Comparison of ENCODE assay signal across 7 cellular contexts in the genomic region with DNA sequence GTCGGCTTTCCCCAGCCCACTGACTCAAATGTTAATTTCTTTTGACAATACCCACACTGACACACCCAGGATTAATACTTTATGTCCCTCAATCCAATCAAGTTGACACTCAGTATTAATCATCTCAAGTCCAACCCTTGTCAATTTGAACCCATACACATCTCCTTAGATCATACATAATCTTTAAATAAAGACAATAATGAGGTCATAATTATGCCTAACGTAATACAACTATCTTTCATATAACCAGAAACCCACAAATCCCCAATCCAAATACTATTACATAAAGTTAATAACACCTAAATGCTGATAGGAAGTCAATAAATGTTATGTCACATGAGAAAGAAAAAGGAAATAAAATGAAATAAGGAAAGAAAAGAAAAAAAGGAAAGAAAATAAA.
"Had no signal": no experiment of that assay in that cellular context is flagged by ENCODE, and none has a peak within 500 bp of the region (broad histone marks: within the 10 kb centered on the region; RNA-seq: fewer than 3 reads in every experiment).

No MANE protein-coding gene starts in this region.

- H3K27ac ChIP-seq: HL-60, KMS-11 had no signal

- FAIRE-seq: HTR-8/SVneo, K562 had no signal

- ATAC-seq: K562 had no signal

- H3K9ac ChIP-seq: KMS-11 had no signal

- H3K4me3 ChIP-seq: K562 had no signal

- H3K4me2 ChIP-seq: KMS-11 had no signal

- DNase-seq: IMR-90, KBM-7, KG1 had no signal
